Comparison of ENCODE assay signal across 24 cellular contexts in the genomic region with DNA sequence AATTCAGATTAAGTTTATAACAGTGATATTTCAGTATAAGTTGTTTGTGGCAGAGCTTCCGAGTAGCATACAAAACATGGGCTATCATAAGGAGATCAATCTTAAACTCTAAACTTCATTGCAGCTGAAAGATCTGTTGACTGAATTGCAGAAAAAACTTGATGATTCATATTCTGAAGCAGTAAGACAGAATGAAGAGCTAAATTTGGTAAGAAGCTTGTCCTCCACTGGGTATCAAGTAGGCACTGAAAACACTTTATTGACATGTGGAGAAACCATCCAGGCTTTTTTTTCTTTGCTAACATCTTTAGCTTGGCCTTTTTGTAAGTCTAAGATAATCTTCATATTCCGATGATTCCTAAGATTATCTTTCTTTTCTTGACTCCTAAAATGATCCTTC.
"Had no signal": no experiment of that assay in that cellular context is flagged by ENCODE, and none has a peak within 500 bp of the region (broad histone marks: within the 10 kb centered on the region; RNA-seq: fewer than 3 reads in every experiment).

No MANE protein-coding gene starts in this region.

- H3K4me3 ChIP-seq: breast epithelium, SJCRH30 had no signal

- H3K27ac ChIP-seq: breast epithelium, SJCRH30 had no signal

- H3K9me2 ChIP-seq: SK-N-SH had no signal

- H3K9me3 ChIP-seq: breast epithelium, SJCRH30, SK-N-SH had no signal

- DNase-seq: activated CD4-positive, alpha-beta T cell treated with anti-CD3 and anti-CD28 coated beads for 4 hours; activated CD8-positive, alpha-beta memory T cell treated with anti-CD3 and anti-CD28 coated beads, Interleukin-2, amount 50 U/mL, for 4 hours; activated CD8-positive, alpha-beta T cell treated with anti-CD3 and anti-CD28 coated beads for 36 hours; activated gamma-delta T cell treated with Interleukin-2 at 50 U/mL for 16 hours; activated naive CD4-positive, alpha-beta T cell treated with anti-CD3 and anti-CD28 coated beads, Interleukin-2, amount 50 U/mL, for 16 hours; activated T-cell treated with anti-CD3 and anti-CD28 coated beads, Interleukin-2, amount 50 U/mL, for 72 hours; aorta; central memory CD4-positive, alpha-beta T cell; KG1; NCI-H1092; NCI-H1417; NCI-H1694; NCI-H2029; NCI-H345; NCI-H510A; NCI-H526 treated with DMSO at 0.1 percent for 48 hours; NCI-H82; Right ventricle myocardium superior; RPMI8226; SJCRH30; SK-N-SH; SW 1271 had no signal

- ATAC-seq: activated CD4-positive, CD25-positive, alpha-beta regulatory T cell treated with anti-CD3 and anti-CD28 coated beads, Interleukin-2, amount 50 U/mL, for 24 hours; activated CD8-positive, alpha-beta T cell treated with anti-CD3 and anti-CD28 coated beads for 36 hours; activated T-cell treated with anti-CD3 and anti-CD28 coated beads, Interleukin-2, amount 50 U/mL, for 72 hours had no signal

- H3K4me2 ChIP-seq: SK-N-SH had no signal

- H3K4me1 ChIP-seq: breast epithelium, SJCRH30 had no signal

- H3K27me3 ChIP-seq: breast epithelium, SJCRH30 had no signal

- H3K9ac ChIP-seq: SK-N-SH had no signal
